Comparison of ENCODE assay signal across 19 cellular contexts in the genomic region with DNA sequence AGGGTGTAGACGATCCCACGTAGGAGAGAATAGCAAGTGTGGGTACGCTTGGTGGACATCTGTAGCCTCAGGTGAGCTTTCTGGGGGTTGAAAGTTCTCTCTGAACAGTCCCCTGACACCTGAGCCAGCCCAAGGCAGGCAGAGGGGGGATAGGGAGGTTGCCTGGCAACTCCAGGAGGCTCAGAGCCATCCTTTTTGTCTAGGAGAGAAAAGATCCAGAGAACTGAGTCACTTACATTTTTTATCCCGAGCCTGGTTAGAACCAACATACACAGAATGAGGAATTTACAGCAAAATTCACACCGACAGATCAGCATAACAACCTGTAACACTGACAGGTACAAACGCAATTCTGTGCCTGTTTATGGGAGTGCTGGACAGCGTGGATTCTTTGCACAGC.
"Had no signal": no experiment of that assay in that cellular context is flagged by ENCODE, and none has a peak within 500 bp of the region (broad histone marks: within the 10 kb centered on the region; RNA-seq: fewer than 3 reads in every experiment).

No MANE protein-coding gene starts in this region.

- H3K27ac ChIP-seq: dorsolateral prefrontal cortex, esophagus muscularis mucosa, transverse colon had no signal

- DNase-seq: activated CD4-positive, CD25-positive, alpha-beta regulatory T cell treated with anti-CD3 and anti-CD28 coated beads, Interleukin-2, amount 50 U/mL, for 72 hours; activated gamma-delta T cell treated with Interleukin-2 at 50 U/mL for 16 hours; activated T-cell treated with anti-CD3 and anti-CD28 coated beads, Interleukin-2, amount 50 U/mL, for 1 hour; aorta; dorsolateral prefrontal cortex; effector memory CD8-positive, alpha-beta T cell; hippocampal formation; left ventricle myocardium superior; mammary epithelial cell; occipital lobe; stimulated activated CD4-positive, alpha-beta T cell treated with anti-CD3 and anti-CD28 coated beads, Interleukin-2, amount 100 ng/mL, for 48 hours; stimulated activated CD8-positive, alpha-beta memory T cell treated with anti-CD3 and anti-CD28 coated beads, Interleukin-4, amount 100 ng/mL, for 48 hours; stimulated activated naive B cell treated with anti-CD40 and anti-IgM and Interleukin-4, amounts not matched to agents 10 μg/mL and 1 μg/mL and 100 μg/mL, for 72 hours; T-helper 2 cell; transverse colon had no signal

- H3K4me3 ChIP-seq: dorsolateral prefrontal cortex, esophagus muscularis mucosa, transverse colon had no signal

- H3K27ac Mint-ChIP-seq: activated naive CD4-positive, alpha-beta T cell treated with anti-CD3 and anti-CD28 coated beads, Interleukin-2, amount 50 U/mL, for 24 hours; effector memory CD8-positive, alpha-beta T cell; nephron; stimulated activated naive B cell treated with anti-CD40 and anti-IgM and Interleukin-4, amounts not matched to agents 10 μg/mL and 1 μg/mL and 100 μg/mL, for 72 hours had no signal

- H3K4me3 Mint-ChIP-seq: activated naive CD4-positive, alpha-beta T cell treated with anti-CD3 and anti-CD28 coated beads, Interleukin-2, amount 50 U/mL, for 24 hours; central memory CD8-positive, alpha-beta T cell; effector memory CD8-positive, alpha-beta T cell; nephron; stimulated activated naive B cell treated with anti-CD40 and anti-IgM and Interleukin-4, amounts not matched to agents 10 μg/mL and 1 μg/mL and 100 μg/mL, for 72 hours had no signal

- H3K4me1 ChIP-seq: transverse colon had no signal

- H3K36me3 ChIP-seq: esophagus muscularis mucosa, transverse colon had no signal

- H3K9me3 Mint-ChIP-seq: activated naive CD4-positive, alpha-beta T cell treated with anti-CD3 and anti-CD28 coated beads, Interleukin-2, amount 50 U/mL, for 24 hours; central memory CD8-positive, alpha-beta T cell; effector memory CD8-positive, alpha-beta T cell had no signal

- ATAC-seq: effector memory CD8-positive, alpha-beta T cell; left ventricle myocardium superior; stimulated activated naive B cell treated with anti-CD40 and anti-IgM and Interleukin-4, amounts not matched to agents 10 μg/mL and 1 μg/mL and 100 μg/mL, for 72 hours had no signal

- H3K9me3 ChIP-seq: esophagus muscularis mucosa, transverse colon had no signal

- H3K36me3 Mint-ChIP-seq: activated naive CD4-positive, alpha-beta T cell treated with anti-CD3 and anti-CD28 coated beads, Interleukin-2, amount 50 U/mL, for 24 hours had no signal

- H3K27me3 ChIP-seq: esophagus muscularis mucosa, transverse colon had no signal

- H3K4me1 Mint-ChIP-seq: activated naive CD4-positive, alpha-beta T cell treated with anti-CD3 and anti-CD28 coated beads, Interleukin-2, amount 50 U/mL, for 24 hours; central memory CD8-positive, alpha-beta T cell had no signal
